Comparison of ENCODE assay signal across 8 cellular contexts in genomic region chr1:37602750-37603694, GRCh38. TPM values are rescaled to one million over a fixed set of nuclear protein-coding genes. Genes with fewer than 3 reads are reported as not detected.
DNase-seq lines count a peak whose midpoint lies in the region; ATAC-seq and TF ChIP-seq lines count a peak whose summit lies in the region.

No MANE protein-coding gene starts in this region.

- H3K27me3 ChIP-seq in lower lobe of right lung (ENCODE audit: low read depth): no peaks in the 10 kb centered on the region
- no peaks in the 10 kb centered on the region for H3K27me3 ChIP-seq in upper lobe of right lung

- no peak overlapping the region for H3K27ac Mint-ChIP-seq in T-helper 2 cell treated with Interferon-gamma antibody and Interleukin-4, amounts not matched to agents 5 μg/mL and 100 μg/mL, for 36 hours
- H3K27ac Mint-ChIP-seq in T-cell: no peak overlapping the region

- H3K27ac ChIP-seq in lower lobe of right lung: no peak overlapping the region
- no peak overlapping the region for H3K27ac ChIP-seq in upper lobe of right lung

- peaks cover 16% of the 10 kb centered on the region for H3K27me3 Mint-ChIP-seq in T-helper 2 cell treated with Interferon-gamma antibody and Interleukin-4, amounts not matched to agents 5 μg/mL and 100 μg/mL, for 36 hours (ENCODE audit: low read depth)
- peaks cover 9 to 11% of the 10 kb centered on the region in 2 donors for H3K27me3 Mint-ChIP-seq in T-cell

- intact Hi-C loops in lower lobe of right lung (cut with DNase I): loop anchor here (5.0 kb wide), 1 partner anchor 79 kb away; no protein-coding TSS in a partner anchor
- intact Hi-C loops in upper lobe of right lung (cut with DNase I): loop anchor here (10.0 kb wide), 1 partner anchor 82 kb away; no protein-coding TSS in a partner anchor

- peaks cover 3% of the 10 kb centered on the region for H3K4me1 Mint-ChIP-seq in T-helper 2 cell treated with Interferon-gamma antibody and Interleukin-4, amounts not matched to agents 5 μg/mL and 100 μg/mL, for 36 hours (ENCODE audit: low read depth)
- H3K4me1 Mint-ChIP-seq in T-cell: peaks cover 4 to 5% (median 4%) of the 10 kb centered on the region in 3 donors

- H3K4me1 ChIP-seq in lower lobe of right lung: peaks cover 18% of the 10 kb centered on the region
- H3K4me1 ChIP-seq in upper lobe of right lung: peaks cover 13% of the 10 kb centered on the region

- H3K9me3 ChIP-seq in lower lobe of right lung: no peaks in the 10 kb centered on the region
- H3K9me3 ChIP-seq in upper lobe of right lung: no peaks in the 10 kb centered on the region

- H3K4me3 Mint-ChIP-seq in T-helper 2 cell treated with Interferon-gamma antibody and Interleukin-4, amounts not matched to agents 5 μg/mL and 100 μg/mL, for 36 hours: no peak overlapping the region
- no peak overlapping the region for H3K4me3 Mint-ChIP-seq in T-cell

- DNase-seq in T-helper 2 cell (peak in 3 of 5 experiments; percentile 4 to 48 (median 21)), NB4 (ENCODE audit: low read depth) (peak; percentile 61), T-cell (peak in 25 of 34 experiments; percentile 4 to 49 (median 19)), cardiac fibroblast (ENCODE audit: low read depth in 2 of 2) (peak; percentile 52 to 55), lower lobe of right lung (no peak), upper lobe of right lung (no peak)
- no peak for DNase-seq in T-helper 2 cell treated with Interferon-gamma antibody and Interleukin-4, amounts not matched to agents 5 μg/mL and 100 μg/mL, for 36 hours (ENCODE audit: low spot score)

- no peak for TF ChIP-seq POLR2A in NB4 (IDR thresholded peaks at IDR 0.05; ENCODE audit: extremely low read depth, insufficient read length)

- H3K36me3 ChIP-seq in lower lobe of right lung (no peaks in the 10 kb centered on the region), upper lobe of right lung (no peaks in the 10 kb centered on the region)

- no peak overlapping the region for H3K4me3 ChIP-seq in NB4 (ENCODE audit: low read depth, low read length)
- no peak overlapping the region for H3K4me3 ChIP-seq in cardiac fibroblast (replicated peaks in 1 of 2; ENCODE audit: low read depth in 2 of 2, low read length in 2 of 2)
- no peak overlapping the region for H3K4me3 ChIP-seq in lower lobe of right lung
- no peak overlapping the region for H3K4me3 ChIP-seq in upper lobe of right lung

- POLR2A ChIA-PET in T-cell (lab: Charles Lee): interaction anchor here in 1 of 2 donors (0.7 kb wide), 1 partner anchor 76 kb away, joined by 4 read pairs; no protein-coding TSS in a partner anchor

- ATAC-seq in T-cell (replicated peaks in 1 of 4) (peak; percentile 43 to 68 (median 61)), lower lobe of right lung (peak; percentile 56 to 58), upper lobe of right lung (peak; percentile 58), GM21423 (IDR thresholded peaks at IDR 0.05; ENCODE audit: unreplicated experiment) (no peak)

- TF ChIP-seq CTCF in NB4 (IDR thresholded peaks at IDR 0.05; ENCODE audit: low read depth, low read length): peak; percentile 81
- peak; percentile 72 for TF ChIP-seq CTCF in cardiac fibroblast (IDR thresholded peaks at IDR 0.05; ENCODE audit: low read depth, low read length)
- peak; percentile 66 for TF ChIP-seq CTCF in lower lobe of right lung (IDR thresholded peaks at IDR 0.05)
- peak; percentile 68 for TF ChIP-seq CTCF in upper lobe of right lung (IDR thresholded peaks at IDR 0.05)

- no peaks in the 10 kb centered on the region for H3K9me3 Mint-ChIP-seq in T-helper 2 cell treated with Interferon-gamma antibody and Interleukin-4, amounts not matched to agents 5 μg/mL and 100 μg/mL, for 36 hours
- no peaks in the 10 kb centered on the region for H3K9me3 Mint-ChIP-seq in T-cell

- CTCF ChIA-PET in T-cell (lab: Charles Lee): interaction anchor here (0.5 to 1.9 kb wide), 17 partner anchors 20 to 1662 kb away, joined by 3 to 17 read pairs (median 3); partner anchors contain the start of genes CDCA8 (in 1 of the 2) and MEAF6 (in 1 of the 2)

- H3K36me3 Mint-ChIP-seq in T-helper 2 cell treated with Interferon-gamma antibody and Interleukin-4, amounts not matched to agents 5 μg/mL and 100 μg/mL, for 36 hours (ENCODE audit: low read depth): no peaks in the 10 kb centered on the region
- H3K36me3 Mint-ChIP-seq in T-cell: no peaks in the 10 kb centered on the region

RNA-seq across cellular contexts. Expression of gene GNL2, which starts 7.3 kb away (rescaled TPM):
- total RNA-seq in T-cell (10 to 100 TPM; 39.2 to 52.9 (median 45.8) TPM), lower lobe of right lung (37.5 TPM), upper lobe of right lung (36.5 TPM)

RNA-seq across cellular contexts. Expression of gene RSPO1, which starts 31.7 kb away (rescaled TPM):
- total RNA-seq in T-cell (not detected), lower lobe of right lung (4.3 TPM), upper lobe of right lung (9.1 TPM)

RNA-seq across cellular contexts. Expression of gene DNALI1, which starts 46.3 kb away (rescaled TPM):
- total RNA-seq in T-cell (under 1 TPM in 3 of 5 donors, not detected in 2; 0.16 to 0.29 (median 0.23) TPM), lower lobe of right lung (28.1 TPM), upper lobe of right lung (13.2 TPM)

RNA-seq across cellular contexts. Expression of gene SNIP1, which starts 48.9 kb away (rescaled TPM):
- 10 to 100 TPM; 32.5 to 48.0 (median 39.9) TPM for total RNA-seq in T-cell
- total RNA-seq in lower lobe of right lung: 13.9 TPM
- total RNA-seq in upper lobe of right lung: 18.6 TPM

Comparison
In these comparisons a context has a peak if more than half of its experiments do, and no peak if none do; other contexts are left out.
1. DNase-seq: peak in T-helper 2 cell (3 of 5), NB4 (single experiment), T-cell (25 of 34) and cardiac fibroblast (2 of 2); none in T-helper 2 cell treated with Interferon-gamma antibody and Interleukin-4, amounts not matched to agents 5 μg/mL and 100 μg/mL, for 36 hours (single experiment), lower lobe of right lung (single experiment) and upper lobe of right lung (single experiment).
2. RNA of gene DNALI1, which starts 46.3 kb away (total RNA-seq): 28.1 TPM in lower lobe of right lung (single experiment) and 13.2 TPM in upper lobe of right lung (single experiment); 0.16 to 0.29 TPM in T-cell; every median in the first group is over 10 times any median in the second.
3. Peak in every context shown above with its lines, with median percentiles within 50 percentile points of each other: CTCF ChIP-seq.